ENCODE assay signal across 8 cellular contexts in genomic region chr13:51070005-51070649, GRCh38.
DNase-seq lines count a peak whose midpoint lies in the region; ATAC-seq lines count a peak whose summit lies in the region.

No MANE protein-coding gene starts in this region.

- DNase-seq in AG08395 (ENCODE audit: low spot score) (peak; percentile 72), NCI-H2227 treated with DMSO at 0.1 percent for 48 hours (lab: John Stamatoyannopoulos, UW) (peak; percentile 76), caudate nucleus (lab: John Stamatoyannopoulos, UW) (peak in 56 of 61 donors; percentile 11 to 84 (median 58)), kidney glomerular epithelial cell (lab: John Stamatoyannopoulos, UW) (peak; percentile 48)
- peak; percentile 50 to 74 (median 55) for DNase-seq in activated CD4-positive, CD25-positive, alpha-beta regulatory T cell (lab: John Stamatoyannopoulos, UW)
- DNase-seq in stimulated activated CD4-positive, alpha-beta T cell treated with anti-CD3 and anti-CD28 coated beads, Interleukin-2, amount 100 ng/mL, for 4 hours (ENCODE audit: low read depth): peak; percentile 59

- peak; percentile 80 for ATAC-seq in GM18861 (IDR thresholded peaks at IDR 0.05; ENCODE audit: unreplicated experiment)
- peak; percentile 74 for ATAC-seq in HG03139 (IDR thresholded peaks at IDR 0.05; ENCODE audit: unreplicated experiment)

- no peak overlapping the region for H3K27ac ChIP-seq in caudate nucleus (ENCODE audit: low read depth, low read length)
